In genomic region chr10:18501198-18501597, GRCh38 we compare ENCODE assay signal across 10 cellular contexts.
A peak's percentile ranks its signal among the peaks of the same experiment; 100 is the strongest.
DNase-seq lines count a peak whose midpoint lies in the region; ATAC-seq and TF ChIP-seq lines count a peak whose summit lies in the region.
"Had no signal": no experiment of that assay in that cellular context is flagged by ENCODE, and none has a peak within 500 bp of the region (broad histone marks: within the 10 kb centered on the region; RNA-seq: fewer than 3 reads in every experiment).

No MANE protein-coding gene starts in this region.

- intact Hi-C loops in lower lobe of right lung (cut with DNase I): no loop called here

- H3K36me3 ChIP-seq in MG63 (no peaks in the 10 kb centered on the region), lower lobe of right lung (no peaks in the 10 kb centered on the region)

- TF ChIP-seq CTCF in lower lobe of right lung (IDR thresholded peaks at IDR 0.05): no peak

- H3K4me3 ChIP-seq in MG63 (no peak overlapping the region), lower lobe of right lung (no peak overlapping the region)

- no peaks in the 10 kb centered on the region for H3K4me1 ChIP-seq in lower lobe of right lung

- no peaks in the 10 kb centered on the region for H3K9me3 ChIP-seq in MG63
- H3K9me3 ChIP-seq in lower lobe of right lung: no peaks in the 10 kb centered on the region

- H3K27ac ChIP-seq in lower lobe of right lung: no peak overlapping the region
- H3K27ac ChIP-seq: 22Rv1, epithelial cell of prostate had no signal

- no peak for ATAC-seq in lower lobe of right lung

- H3K27me3 ChIP-seq in MG63: no peaks in the 10 kb centered on the region
- H3K27me3 ChIP-seq in lower lobe of right lung (ENCODE audit: low read depth): no peaks in the 10 kb centered on the region

- DNase-seq in DMS53 (lab: John Stamatoyannopoulos, UW): peak; percentile 18
- no peak for DNase-seq in DMS53 treated with DMSO at 0.1 percent for 48 hours (lab: John Stamatoyannopoulos, UW; ENCODE audit: unreplicated experiment)
- DNase-seq in HCEC 1CT: peak; percentile 48
- DNase-seq in MG63: peak; percentile 43
- peak; percentile 23 for DNase-seq in myocyte (ENCODE audit: low read depth)
- DNase-seq in germinal center (ENCODE audit: low spot score): no peak
- DNase-seq in lower lobe of right lung: no peak
- no peak for DNase-seq in hippocampal formation (lab: John Stamatoyannopoulos, UW)

Comparison
In these comparisons a context has a peak if more than half of its experiments do, and no peak if none do; other contexts are left out.
1. DNase-seq: peak in DMS53 (single experiment), HCEC 1CT (single experiment), MG63 (single experiment) and myocyte (single experiment); none in DMS53 treated with DMSO at 0.1 percent for 48 hours (single experiment), germinal center (single experiment), lower lobe of right lung (single experiment) and hippocampal formation (0 of 2).